ENCODE assay signal across 18 cellular contexts in the genomic region with DNA sequence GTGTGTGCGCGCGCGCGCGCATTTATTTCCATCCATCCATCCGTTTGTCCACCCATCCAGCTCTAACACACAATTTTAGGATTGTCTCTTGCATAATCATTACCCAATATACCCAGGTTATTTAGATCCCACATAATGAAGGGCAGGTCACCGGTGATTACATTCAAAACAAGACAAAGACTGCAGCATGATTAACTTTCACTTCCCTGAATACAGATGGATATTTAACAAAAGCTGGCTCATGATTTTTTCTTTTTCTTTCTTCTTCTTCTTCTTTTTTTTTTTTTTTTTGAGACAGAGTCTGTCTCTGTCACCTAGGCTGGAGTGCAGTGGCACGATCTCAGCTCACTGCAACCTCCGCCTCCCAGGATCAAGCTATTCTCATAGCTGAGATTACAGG.
"Had no signal": no experiment of that assay in that cellular context is flagged by ENCODE, and none has a peak within 500 bp of the region (broad histone marks: within the 10 kb centered on the region; RNA-seq: fewer than 3 reads in every experiment).

No MANE protein-coding gene starts in this region.

- H3K4me2 ChIP-seq: hepatocyte had no signal

- H3K4me3 Mint-ChIP-seq: activated naive CD8-positive, alpha-beta T cell treated with anti-CD3 and anti-CD28 coated beads for 36 hours; dendritic cell treated with granulocyte-macrophage colony-stimulating factor and Interleukin-4, amounts not matched to agents 40 ng/mL and 50 ng/mL, for 4 days; effector memory CD8-positive, alpha-beta T cell; mesothelial cell of epicardium; stimulated activated naive CD8-positive, alpha-beta T cell treated with anti-CD3 and anti-CD28 coated beads, Interleukin-15, amount 100 ng/mL, for 72 hours had no signal

- H3K27ac Mint-ChIP-seq: activated naive CD8-positive, alpha-beta T cell treated with anti-CD3 and anti-CD28 coated beads for 36 hours; dendritic cell treated with granulocyte-macrophage colony-stimulating factor and Interleukin-4, amounts not matched to agents 40 ng/mL and 50 ng/mL, for 4 days; effector memory CD8-positive, alpha-beta T cell; mesothelial cell of epicardium; stimulated activated naive CD8-positive, alpha-beta T cell treated with anti-CD3 and anti-CD28 coated beads, Interleukin-15, amount 100 ng/mL, for 72 hours had no signal

- H3K9me3 ChIP-seq: neutrophil, prostate gland, spleen, testis, upper lobe of right lung had no signal

- H3K9me3 Mint-ChIP-seq: activated naive CD8-positive, alpha-beta T cell treated with anti-CD3 and anti-CD28 coated beads for 36 hours; dendritic cell treated with granulocyte-macrophage colony-stimulating factor and Interleukin-4, amounts not matched to agents 40 ng/mL and 50 ng/mL, for 4 days; effector memory CD8-positive, alpha-beta T cell had no signal

- H3K4me1 ChIP-seq: prostate gland had no signal

- H3K4me3 ChIP-seq: hepatocyte, prostate gland, spleen, testis, upper lobe of right lung had no signal

- H3K27me3 Mint-ChIP-seq: activated naive CD8-positive, alpha-beta T cell treated with anti-CD3 and anti-CD28 coated beads for 36 hours; effector memory CD8-positive, alpha-beta T cell; stimulated activated naive CD8-positive, alpha-beta T cell treated with anti-CD3 and anti-CD28 coated beads, Interleukin-15, amount 100 ng/mL, for 72 hours had no signal

- H3K36me3 ChIP-seq: neutrophil, prostate gland, upper lobe of right lung had no signal

- DNase-seq: activated naive CD8-positive, alpha-beta T cell treated with anti-CD3 and anti-CD28 coated beads for 36 hours; activated T-cell treated with anti-CD3 and anti-CD28 coated beads, Interleukin-2, amount 50 U/mL, for 1 hour; cerebellar nuclear complex; effector memory CD8-positive, alpha-beta T cell; kidney glomerular epithelial cell; naive thymus-derived CD4-positive, alpha-beta T cell; spleen; stimulated activated CD4-positive, alpha-beta T cell treated with anti-CD3 and anti-CD28 coated beads, Interleukin-1b, Interleukin-23, amount 100 ng/mL, for 48 hours; stimulated activated naive CD8-positive, alpha-beta T cell treated with anti-CD3 and anti-CD28 coated beads, Interleukin-15, amount 100 ng/mL, for 72 hours; testis; upper lobe of right lung had no signal

- ATAC-seq: activated CD4-positive, CD25-positive, alpha-beta regulatory T cell treated with anti-CD3 and anti-CD28 coated beads, Interleukin-2, amount 50 U/mL, for 24 hours; effector memory CD8-positive, alpha-beta T cell; naive thymus-derived CD4-positive, alpha-beta T cell; sciatic nerve; stimulated activated naive CD8-positive, alpha-beta T cell treated with anti-CD3 and anti-CD28 coated beads, Interleukin-15, amount 100 ng/mL, for 72 hours; upper lobe of right lung had no signal

- H3K27ac ChIP-seq: hepatocyte, neutrophil, prostate gland, testis, upper lobe of right lung had no signal

- H3K27me3 ChIP-seq: hepatocyte, spleen, testis, upper lobe of right lung had no signal

- H2AFZ ChIP-seq: hepatocyte had no signal

- H3K36me3 Mint-ChIP-seq: activated naive CD8-positive, alpha-beta T cell treated with anti-CD3 and anti-CD28 coated beads for 36 hours; mesothelial cell of epicardium; naive thymus-derived CD4-positive, alpha-beta T cell had no signal
